In the genomic region with DNA sequence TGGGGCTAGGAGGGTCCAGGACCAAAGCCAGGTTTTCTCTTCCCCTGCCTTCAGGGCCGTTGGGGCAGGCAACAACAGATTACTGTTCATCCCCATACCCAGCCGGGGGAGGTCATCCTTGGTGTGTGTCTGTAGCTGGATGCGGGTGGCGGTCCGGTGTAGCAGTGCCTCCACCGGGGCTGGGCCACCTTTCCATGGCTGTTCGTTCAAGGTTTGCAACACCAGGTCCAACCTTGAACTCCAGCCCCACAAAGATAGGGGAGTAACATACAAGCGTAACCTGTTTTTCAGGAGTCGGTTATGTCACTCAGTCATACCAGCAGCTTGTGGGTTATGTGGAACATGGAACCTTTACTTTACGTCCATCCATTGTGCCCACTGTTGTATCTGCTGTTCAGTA, we compare ENCODE assay signal across 22 cellular contexts. TPM values are rescaled to one million over a fixed set of nuclear protein-coding genes. Genes with fewer than 3 reads are reported as not detected.
DNase-seq lines count a peak whose midpoint lies in the region; ATAC-seq, FAIRE-seq and TF ChIP-seq lines count a peak whose summit lies in the region.
"Had no signal": no experiment of that assay in that cellular context is flagged by ENCODE, and none has a peak within 500 bp of the region (broad histone marks: within the 10 kb centered on the region; RNA-seq: fewer than 3 reads in every experiment).

No MANE protein-coding gene starts in this region.

- ATAC-seq in HepG2 (peak; percentile 39; the same call in 2 of the 3 replicates), right lobe of liver (no peak), esophagus mucosa (peak; percentile 50)
- ATAC-seq: A549; CD8-positive, alpha-beta T cell had no signal

- peaks cover 0 to 12% of the 10 kb centered on the region in 2 experiments; a peak in 3 of 5 replicates for H3K27me3 ChIP-seq in HepG2 (ENCODE audit: control insufficient read depth in 1 of 2, insufficient read depth in 2 of 2, low read length in 2 of 2)
- no peaks in the 10 kb centered on the region for H3K27me3 ChIP-seq in right lobe of liver
- H3K27me3 ChIP-seq in neuronal stem cell (ENCODE audit: control insufficient read depth in 3 of 3, insufficient read depth in 3 of 3, low read depth in 1 of 3, low read length in 3 of 3), result peaks cover 0 to 5% (median 0%) of the 10 kb centered on the region in 3 experiments
- no peaks in the 10 kb centered on the region for H3K27me3 ChIP-seq in left ventricle myocardium inferior (ENCODE audit: low read depth)
- no peaks in the 10 kb centered on the region for H3K27me3 ChIP-seq in small intestine (ENCODE audit: control insufficient read depth in 2 of 2, insufficient read depth in 2 of 2, low read length in 2 of 2)
- H3K27me3 ChIP-seq: BLaER1 treated with 17β-estradiol and CSF1 and Interleukin-3, amounts not matched to agents 10 nM and 100 nM had no signal

- H3K18ac ChIP-seq in neuronal stem cell (ENCODE audit: low read length), result no peak overlapping the region

- no peaks in the 10 kb centered on the region for H3K9me3 ChIP-seq in HepG2 (ENCODE audit: low read length)
- no peaks in the 10 kb centered on the region for H3K9me3 ChIP-seq in right lobe of liver
- no peaks in the 10 kb centered on the region for H3K9me3 ChIP-seq in neuronal stem cell (replicated peaks in 1 of 2; ENCODE audit: control insufficient read depth in 2 of 2, insufficient read depth in 1 of 2, low read depth in 1 of 2, low read length in 2 of 2)
- H3K9me3 ChIP-seq in left ventricle myocardium inferior (replicated peaks), result peaks cover 8% of the 10 kb centered on the region
- no peaks in the 10 kb centered on the region for H3K9me3 ChIP-seq in small intestine (ENCODE audit: control insufficient read depth, low read depth)
- H3K9me3 ChIP-seq: A549, Caco-2 had no signal

- H3K4me1 ChIP-seq in HepG2 (ENCODE audit: insufficient read depth, low read length), result peaks cover 13% of the 10 kb centered on the region
- no peaks in the 10 kb centered on the region for H3K4me1 ChIP-seq in right lobe of liver
- H3K4me1 ChIP-seq in neuronal stem cell (ENCODE audit: control insufficient read depth in 2 of 2, insufficient read depth in 1 of 2, low read depth in 1 of 2, low read length in 2 of 2), result no peaks in the 10 kb centered on the region
- H3K4me1 ChIP-seq in left ventricle myocardium inferior, result no peaks in the 10 kb centered on the region
- H3K4me1 ChIP-seq in small intestine (ENCODE audit: control insufficient read depth in 2 of 2, insufficient read depth in 1 of 2, low read depth in 1 of 2, low read length in 1 of 2), result peaks cover 0 to 3% of the 10 kb centered on the region in 2 donors
- H3K4me1 ChIP-seq: Caco-2 had no signal

- no peak overlapping the region for H2BK15ac ChIP-seq in neuronal stem cell (ENCODE audit: low read length)

- H4K20me1 ChIP-seq in HepG2 (ENCODE audit: insufficient read depth, low read length), result no peaks in the 10 kb centered on the region
- H4K20me1 ChIP-seq: BLaER1 treated with 17β-estradiol and CSF1 and Interleukin-3, amounts not matched to agents 10 nM and 100 nM had no signal

- no peak overlapping the region for H3K23ac ChIP-seq in neuronal stem cell (ENCODE audit: low read depth, low read length, poor library complexity)

- H3K4me2 ChIP-seq in HepG2 (ENCODE audit: low read depth, low read length), result no peak overlapping the region
- no peak overlapping the region for H3K4me2 ChIP-seq in neuronal stem cell (ENCODE audit: insufficient read depth, low read length, poor library complexity, severe bottlenecking)
- H3K4me2 ChIP-seq: A549; BLaER1 treated with 17β-estradiol and CSF1 and Interleukin-3, amounts not matched to agents 10 nM and 100 nM had no signal

- TF ChIP-seq CTCF in HepG2 (CRISPR knock-in tag; IDR thresholded peaks at IDR 0.05) (no peak), right lobe of liver (IDR thresholded peaks at IDR 0.05) (no peak), left ventricle myocardium inferior (IDR thresholded peaks at IDR 0.05; ENCODE audit: borderline replicate concordance) (no peak)

- intact Hi-C loops in HepG2 (cut with micrococcal nuclease; ENCODE audit: unreplicated experiment) (no loop called here), right lobe of liver (cut with DNase I) (no loop called here), left ventricle myocardium inferior (cut with micrococcal nuclease) (no loop called here)

- no peak overlapping the region for H3K9ac ChIP-seq in HepG2 (ENCODE audit: insufficient read depth, low read depth, low read length)
- peak overlapping the region; percentile 12 for H3K9ac ChIP-seq in neuronal stem cell (ENCODE audit: low read depth, low read length, poor library complexity)
- H3K9ac ChIP-seq: BLaER1 treated with 17β-estradiol and CSF1 and Interleukin-3, amounts not matched to agents 10 nM and 100 nM had no signal

- DNase-seq in HepG2 (ENCODE audit: low spot score), result no peak
- DNase-seq in right lobe of liver, result no peak
- DNase-seq in neuronal stem cell (ENCODE audit: low spot score), result no peak
- no peak for DNase-seq in urothelium cell line (ENCODE audit: low spot score)
- DNase-seq in left ventricle myocardium inferior, result no peak
- DNase-seq in small intestine, result no peak
- DNase-seq in NCI-H69 (lab: John Stamatoyannopoulos, UW), result no peak
- DNase-seq: AML-193; Caco-2; Calu3; CD4-positive, alpha-beta T cell; CD8-positive, alpha-beta T cell; DMS79 treated with DMSO at 0.1 percent for 48 hours; GF-D8 had no signal

- no peak overlapping the region for H3K4ac ChIP-seq in neuronal stem cell (ENCODE audit: low read length)

- POLR2A ChIA-PET in HepG2 (lab: Yijun Ruan, JAX), result no interaction called here

- TF ChIP-seq POLR2A in HepG2 (IDR thresholded peaks at IDR 0.05; ENCODE audit: insufficient read depth in 1 of 2, low read depth in 2 of 2, low read length in 2 of 2) (no peak), right lobe of liver (IDR thresholded peaks at IDR 0.05) (no peak)

- H3K36me3 ChIP-seq in HepG2 (replicated peaks in 1 of 2; ENCODE audit: control insufficient read depth in 1 of 2, insufficient read depth in 2 of 2, low read length in 2 of 2) (no peaks in the 10 kb centered on the region), right lobe of liver (no peaks in the 10 kb centered on the region), neuronal stem cell (replicated peaks in 1 of 2; ENCODE audit: control insufficient read depth in 2 of 2, insufficient read depth in 2 of 2, low read length in 2 of 2) (no peaks in the 10 kb centered on the region), left ventricle myocardium inferior (no peaks in the 10 kb centered on the region), small intestine (ENCODE audit: control insufficient read depth in 2 of 2, insufficient read depth in 2 of 2, low read length in 2 of 2) (no peaks in the 10 kb centered on the region)
- H3K36me3 ChIP-seq: BLaER1 treated with 17β-estradiol and CSF1 and Interleukin-3, amounts not matched to agents 10 nM and 100 nM had no signal

- H2AFZ ChIP-seq in HepG2 (ENCODE audit: low read length) (no peak overlapping the region), neuronal stem cell (ENCODE audit: low read length) (no peak overlapping the region)

- no peaks in the 10 kb centered on the region for H3K79me1 ChIP-seq in neuronal stem cell (ENCODE audit: low read depth, low read length)

- FAIRE-seq in HepG2 (lab: Jason Lieb, UNC), result no peak
- peak; percentile 13 for FAIRE-seq in urothelium cell line (lab: Jason Lieb, UNC)
- no peak for FAIRE-seq in small intestine (lab: Jason Lieb, UNC)
- FAIRE-seq: A549, D721Med, G401.6, GM12891 had no signal

- no peak overlapping the region for H4K8ac ChIP-seq in neuronal stem cell (ENCODE audit: low read depth, low read length)

- no peak overlapping the region for H2BK120ac ChIP-seq in neuronal stem cell (ENCODE audit: low read depth, low read length)

- in situ Hi-C loops in HepG2 (cut with HindIII; ENCODE audit: extremely low pct_ligation_motif_present, low pct_unique_long_range_greater_than_20kb), result no loop called here

- H3K14ac ChIP-seq in neuronal stem cell (ENCODE audit: low read length), result no peak overlapping the region

- H4K91ac ChIP-seq in neuronal stem cell (ENCODE audit: low read depth, low read length, poor library complexity), result no peak overlapping the region

- CTCF ChIA-PET in HepG2 (lab: Yijun Ruan, JAX; ENCODE audit: low intra/inter-chr PET ratio, low total read pairs), result no interaction called here

- H3K79me2 ChIP-seq in HepG2 (ENCODE audit: insufficient read depth, low read length), result no peaks in the 10 kb centered on the region

- WGBS in HepG2 (ENCODE audit: low lambda C conversion rate), result 40% methylated on average over 6 of the region's 10 CpGs
- 93% methylated on average over 5 of the region's 10 CpGs for WGBS in right lobe of liver (ENCODE audit: insufficient coverage, low coverage, low lambda C conversion rate, missing lambda C conversion rate)
- WGBS in neuronal stem cell (ENCODE audit: extremely low coverage in 2 of 2, insufficient read length in 2 of 2, insufficient replicate concordance in 1 of 2), 2 donors, result no CpG with 5 or more reads among the region's 10 CpGs
- WGBS in small intestine, 3 donors, result 79 to 90% (median 80%) methylated on average over 10 of the region's 10 CpGs

- no peak overlapping the region for H3K4me3 ChIP-seq in HepG2 (replicated peaks in 1 of 3; ENCODE audit: insufficient read depth in 1 of 3, low read depth in 2 of 3, low read length in 3 of 3)
- H3K4me3 ChIP-seq in right lobe of liver, result no peak overlapping the region
- H3K4me3 ChIP-seq in neuronal stem cell (ENCODE audit: low read length in 2 of 2), result no peak overlapping the region
- no peak overlapping the region for H3K4me3 ChIP-seq in left ventricle myocardium inferior
- H3K4me3 ChIP-seq in small intestine (ENCODE audit: low read depth in 1 of 2, low read length in 2 of 2), result no peak overlapping the region
- H3K4me3 ChIP-seq: A549; BLaER1 treated with 17β-estradiol and CSF1 and Interleukin-3, amounts not matched to agents 10 nM and 100 nM had no signal

- H2AK5ac ChIP-seq in neuronal stem cell (ENCODE audit: low read depth, low read length), result no peak overlapping the region

- no peak overlapping the region for H2BK5ac ChIP-seq in neuronal stem cell (ENCODE audit: low read length)

- TF ChIP-seq EP300 in HepG2 (IDR thresholded peaks at IDR 0.05; ENCODE audit: low read depth in 2 of 2, low read length in 2 of 2), result no peak
- no peak for TF ChIP-seq EP300 in HepG2 (CRISPR knock-in tag; IDR thresholded peaks at IDR 0.05; ENCODE audit: borderline replicate concordance)

- H3K27ac ChIP-seq in HepG2 (ENCODE audit: extremely low read length, insufficient read depth, low read length) (no peak overlapping the region), right lobe of liver (no peak overlapping the region), neuronal stem cell (replicated peaks; ENCODE audit: low read length) (no peak overlapping the region), left ventricle myocardium inferior (replicated peaks) (no peak overlapping the region), small intestine (ENCODE audit: low read depth in 1 of 2, low read length in 1 of 2) (no peak overlapping the region)
- H3K27ac ChIP-seq: 22Rv1; A549; BLaER1 treated with 17β-estradiol and CSF1 and Interleukin-3, amounts not matched to agents 10 nM and 100 nM; C4-2B had no signal

- BruUV-seq in HepG2 (replicated peaks; lab: Mats Ljungman, UMichigan), result no TSS peak

- TF ChIP-seq RAD21 in HepG2 (CRISPR knock-in tag; IDR thresholded peaks at IDR 0.05), result no peak

- no peak overlapping the region for H2BK12ac ChIP-seq in neuronal stem cell (ENCODE audit: low read length)

RNA-seq across cellular contexts. Expression of gene FAM120A, which starts 58.5 kb away (rescaled TPM):
- 41.3 and 41.8 TPM in 2 replicates for total RNA-seq in HepG2 (2016; rRNA removed; fragmentation: Illumina TruSeq; extraction: Trizol)
- 99.4 and 110 TPM in 2 replicates for total RNA-seq in HepG2 (2016; cell fraction: cytosol; rRNA removed; fragmentation: Illumina TruSeq; extraction: Trizol; ENCODE audit: low read depth)
- total RNA-seq in HepG2 (2016; cell fraction: insoluble cytoplasmic fraction; rRNA removed; fragmentation: Illumina TruSeq; extraction: Trizol), result 34.8 and 42.4 TPM in 2 replicates
- 53.4 and 57.8 TPM in 2 replicates for total RNA-seq in HepG2 (2016; cell fraction: membrane; rRNA removed; fragmentation: Illumina TruSeq; extraction: Trizol)
- 46.0 and 59.3 TPM in 2 replicates for total RNA-seq in HepG2 (2016; cell fraction: nucleus; rRNA removed; fragmentation: Illumina TruSeq; extraction: Trizol)
- polyA plus RNA-seq in HepG2 (2011; rRNA removed), result 39.2 and 44.4 TPM in 2 replicates
- 26.9 and 28.9 TPM in 2 replicates for polyA plus RNA-seq in HepG2 (2011; cell fraction: cytosol; rRNA removed)
- polyA plus RNA-seq in HepG2 (2011; cell fraction: nucleus; rRNA removed), result 51.5 and 59.5 TPM in 2 replicates
- 31.6 and 31.7 TPM in 2 replicates for polyA plus RNA-seq in HepG2 (2012)
- 9.1 and 10.0 TPM in 2 replicates for polyA plus RNA-seq in HepG2 (2016; cell fraction: cytosol; fragmentation: Illumina TruSeq; extraction: Trizol; ENCODE audit: low read depth)
- polyA plus RNA-seq in HepG2 (2016; cell fraction: insoluble cytoplasmic fraction; fragmentation: Illumina TruSeq; extraction: Trizol; ENCODE audit: low read depth), result 45.9 and 57.3 TPM in 2 replicates
- 27.2 and 34.6 TPM in 2 replicates for polyA plus RNA-seq in HepG2 (2016; cell fraction: membrane; fragmentation: Illumina TruSeq; extraction: Trizol; ENCODE audit: low read depth)
- 71.5 and 73.7 TPM in 2 replicates for polyA plus RNA-seq in HepG2 (2016; cell fraction: nucleus; fragmentation: Illumina TruSeq; extraction: Trizol; ENCODE audit: insufficient read depth, low read depth)
- 98.1 and 226 TPM in 2 replicates for polyA minus RNA-seq in HepG2 (2011; rRNA and poly(A)+ RNA removed; ENCODE audit: low replicate concordance)
- polyA minus RNA-seq in HepG2 (2011; cell fraction: cytosol; rRNA and poly(A)+ RNA removed), result 69.2 and 72.5 TPM in 2 replicates
- 102 and 129 TPM in 2 replicates for polyA minus RNA-seq in HepG2 (2011; cell fraction: nucleus; rRNA and poly(A)+ RNA removed)
- 10 to 100 TPM; 61.9 to 92.1 (median 76.0) TPM for total RNA-seq in right lobe of liver
- 75.8 TPM for total RNA-seq in esophagus mucosa
- 24.0 TPM for polyA plus RNA-seq in neuronal stem cell (2013, experiment 1 of 2)
- 23.7 TPM for polyA plus RNA-seq in neuronal stem cell (2013, experiment 2 of 2)
- 104 TPM for total RNA-seq in left ventricle myocardium inferior
- 10 to 100 TPM; 36.2 to 82.9 (median 48.3) TPM for polyA plus RNA-seq in small intestine

Comparison
In these comparisons a context has a peak if more than half of its experiments do, and no peak if none do; other contexts are left out.
1. ATAC-seq: peak in HepG2 (single experiment) and esophagus mucosa (single experiment); none in right lobe of liver (0 of 4).